In the genomic region with DNA sequence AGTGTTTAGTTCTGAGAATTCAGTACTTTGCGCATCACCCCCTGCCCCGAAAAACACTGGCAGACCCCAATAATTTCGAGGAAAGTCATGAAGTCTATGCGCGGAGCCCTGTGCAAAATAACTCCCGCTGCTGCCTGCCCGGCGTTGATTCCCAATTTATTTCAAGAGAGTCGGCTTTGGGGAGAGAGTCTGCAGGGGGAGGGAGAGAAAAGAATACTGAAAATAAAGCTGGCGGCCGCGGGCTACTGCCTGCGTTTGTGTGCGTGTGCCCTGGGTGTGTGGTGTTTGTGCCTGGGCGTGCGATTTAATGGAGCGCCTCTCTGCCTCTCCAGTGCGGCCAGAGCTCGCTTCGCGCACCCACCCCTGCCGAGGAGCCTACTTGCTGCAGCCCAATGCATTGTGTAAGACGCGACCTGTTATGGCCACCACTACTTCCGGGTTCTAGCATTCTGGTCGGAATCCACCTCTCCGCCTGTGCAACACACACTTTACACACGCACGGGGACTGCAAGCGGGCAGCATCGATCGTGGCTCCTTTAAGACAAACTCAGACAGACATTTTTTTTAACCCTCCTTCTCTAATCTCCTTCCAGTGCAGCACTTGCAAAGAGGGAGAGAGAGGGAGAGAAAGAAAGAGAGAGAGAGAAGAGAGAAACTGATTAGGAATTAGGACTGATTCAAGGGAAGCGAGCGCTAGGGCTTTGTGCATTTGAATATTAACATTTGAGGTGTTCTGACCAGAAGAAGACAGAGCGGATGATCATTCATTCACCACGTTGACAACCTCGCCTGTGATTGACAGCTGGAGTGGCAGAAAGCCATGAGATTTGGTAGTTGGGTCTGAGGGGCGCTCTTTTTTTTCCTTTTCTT, we compare ENCODE assay signal across 1 cellular context.
A peak's percentile ranks its signal among the peaks of the same experiment; 100 is the strongest.
TF ChIP-seq lines count a peak whose summit lies in the region.

TSS of gene MEIS1 (plus strand) at position 447 of the 870 bp plus-strand sequence. CDS start 732 bp downstream, outside the sequence.

TF ChIP-seq in K562, 482 proteins besides CTCF, POLR2A, EP300 and RAD21 (continued from another document and continues in another):
- TF ChIP-seq ZC3H11A (IDR thresholded peaks at IDR 0.05; ENCODE audit: low read depth, low read length): no peak
- 0 out of 2 replicates have a peak, but pooled peaks have one; percentile 32 for TF ChIP-seq BCOR (IDR thresholded peaks at IDR 0.05)
- TF ChIP-seq, protein P1, sequence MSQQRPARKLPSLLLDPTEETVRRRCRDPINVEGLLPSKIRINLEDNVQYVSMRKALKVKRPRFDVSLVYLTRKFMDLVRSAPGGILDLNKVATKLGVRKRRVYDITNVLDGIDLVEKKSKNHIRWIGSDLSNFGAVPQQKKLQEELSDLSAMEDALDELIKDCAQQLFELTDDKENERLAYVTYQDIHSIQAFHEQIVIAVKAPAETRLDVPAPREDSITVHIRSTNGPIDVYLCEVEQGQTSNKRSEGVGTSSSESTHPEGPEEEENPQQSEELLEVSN (IDR thresholded peaks at IDR 0.05; ENCODE audit: borderline replicate concordance in 1 of 2, extremely low read depth in 1 of 2, insufficient read depth in 1 of 2, insufficient read length in 1 of 2, low read depth in 1 of 2, low read length in 1 of 2, poor library complexity in 1 of 2, severe bottlenecking in 1 of 2): peak in 1 of 2 experiments; percentile 13
- TF ChIP-seq ZFPM2 (CRISPR knock-in tag; IDR thresholded peaks at IDR 0.05): no peak
- peak; percentile 67; the same call in 1 of the 2 replicates for TF ChIP-seq POLR2AphosphoS5 (IDR thresholded peaks at IDR 0.05; ENCODE audit: control insufficient read depth, insufficient read depth, low read depth, low read length)
- TF ChIP-seq DMBX1 (CRISPR knock-in tag; IDR thresholded peaks at IDR 0.05; ENCODE audit: borderline replicate concordance): no peak
- TF ChIP-seq RAD51 (IDR thresholded peaks at IDR 0.05; ENCODE audit: borderline replicate concordance, low read depth): 0 out of 2 replicates have a peak, but pooled peaks have one; percentile 8
- TF ChIP-seq KDM5B (IDR thresholded peaks at IDR 0.05; ENCODE audit: insufficient replicate concordance, low read depth, low read length): peak; percentile 66
- peak; percentile 67 for TF ChIP-seq SAP30 (IDR thresholded peaks at IDR 0.05; ENCODE audit: borderline replicate concordance, insufficient read depth, low read depth, low read length, poor library complexity, severe bottlenecking)
- TF ChIP-seq ZNF311 (CRISPR knock-in tag; IDR thresholded peaks at IDR 0.05): no peak
- TF ChIP-seq TCF7L2 (IDR thresholded peaks at IDR 0.05; ENCODE audit: low read depth, low read length): peak; percentile 85
- TF ChIP-seq MTA3 (IDR thresholded peaks at IDR 0.05; ENCODE audit: borderline replicate concordance): peak; percentile 69; the same call in 1 of the 2 replicates
- TF ChIP-seq TAF9B (IDR thresholded peaks at IDR 0.05; ENCODE audit: partially characterized antibody): peak; percentile 87
- TF ChIP-seq POLR2H (tag; IDR thresholded peaks at IDR 0.05; ENCODE audit: low read depth): peak; percentile 56
- no peak for TF ChIP-seq ZNF592 (IDR thresholded peaks at IDR 0.05)
- TF ChIP-seq MGA (IDR thresholded peaks at IDR 0.05): peak; percentile 52
- TF ChIP-seq ATF1 (CRISPR knock-in tag; IDR thresholded peaks at IDR 0.05): no peak
- peak; percentile 84 for TF ChIP-seq ATF1 (tag; IDR thresholded peaks at IDR 0.05)
- 0 out of 2 replicates have a peak, but pooled peaks have one; percentile 69 for TF ChIP-seq DIDO1 (tag; IDR thresholded peaks at IDR 0.05; ENCODE audit: low read depth)
- no peak for TF ChIP-seq ID3 (CRISPR knock-in tag; IDR thresholded peaks at IDR 0.05)
- TF ChIP-seq ID3 (tag; IDR thresholded peaks at IDR 0.05): no peak
- TF ChIP-seq JUND (IDR thresholded peaks at IDR 0.05; ENCODE audit: borderline replicate concordance, low read depth, low read length): peak; percentile 91
- peak; percentile 63; the same call in 1 of the 3 replicates for TF ChIP-seq JUND (tag; IDR thresholded peaks at IDR 0.05; ENCODE audit: borderline replicate concordance, low read depth, low read length)
- TF ChIP-seq, protein P2, sequence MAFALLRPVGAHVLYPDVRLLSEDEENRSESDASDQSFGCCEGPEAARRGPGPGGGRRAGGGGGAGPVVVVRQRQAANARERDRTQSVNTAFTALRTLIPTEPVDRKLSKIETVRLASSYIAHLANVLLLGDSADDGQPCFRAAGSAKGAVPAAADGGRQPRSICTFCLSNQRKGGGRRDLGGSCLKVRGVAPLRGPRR (CRISPR knock-in tag; IDR thresholded peaks at IDR 0.05): no peak
- TF ChIP-seq PHF20 (IDR thresholded peaks at IDR 0.05; ENCODE audit: partially characterized antibody): peak; percentile 82
- TF ChIP-seq ESRRA (IDR thresholded peaks at IDR 0.05; ENCODE audit: borderline replicate concordance, low read depth): no peak
- TF ChIP-seq YY1 (IDR thresholded peaks at IDR 0.05; ENCODE audit: borderline replicate concordance in 1 of 3, control insufficient read depth in 1 of 3, extremely low read depth in 1 of 3, insufficient read depth in 3 of 3, insufficient read length in 1 of 3, insufficient replicate concordance in 2 of 3, low read depth in 1 of 3, low read length in 2 of 3): peak; percentile 33 to 89 (median 64)
- TF ChIP-seq ARID1B (IDR thresholded peaks at IDR 0.05): peak; percentile 36; the same call in 1 of the 2 replicates
- TF ChIP-seq ZBTB11 (CRISPR knock-in tag; IDR thresholded peaks at IDR 0.05): no peak
